8 cellular contexts compared by ENCODE assay signal in genomic region chr12:69469854-69470188, GRCh38. TPM values are rescaled to one million over a fixed set of nuclear protein-coding genes. Genes with fewer than 3 reads are reported as not detected.
DNase-seq lines count a peak whose midpoint lies in the region; ATAC-seq and TF ChIP-seq lines count a peak whose summit lies in the region.

No MANE protein-coding gene starts in this region.

- H2AFZ ChIP-seq in OCI-LY3 (ENCODE audit: low read depth, low read length), result peak overlapping the region; percentile 85

- intact Hi-C loops in ovary (cut with DNase I), result loop anchor here in 2 of 4 donors (10.0 kb wide), 3 partner anchors 55 to 105 kb away; no protein-coding TSS in a partner anchor

- H3K9ac ChIP-seq in ES-I3 (ENCODE audit: low read depth, low read length), result peak overlapping the region; percentile 73; the same call in 1 of the 2 replicates
- H3K9ac ChIP-seq in OCI-LY3 (ENCODE audit: low read length), result peak overlapping the region; percentile 89

- H3K4me3 ChIP-seq in OCI-LY3 (ENCODE audit: low read length), result peak overlapping the region; percentile 85
- H3K4me3 ChIP-seq in ovary, result peak overlapping the region; percentile 100

- no peak for TF ChIP-seq POLR2A in ovary (IDR thresholded peaks at IDR 0.05)

- DNase-seq in epithelial cell of prostate (ENCODE audit: low read depth, low spot score) (no peak), ovary (no peak), NCI-H1694 treated with DMSO at 0.1 percent for 48 hours (lab: John Stamatoyannopoulos, UW) (no peak), T-helper 9 cell (no peak), CD1c-positive myeloid dendritic cell (ENCODE audit: extremely low spot score) (no peak)

- 2 to 6% (median 4%) methylated on average over 10 of the region's 10 CpGs for WGBS in ovary, 3 donors

- no peaks in the 10 kb centered on the region for H3K27me3 ChIP-seq in OCI-LY3 (ENCODE audit: low read depth, low read length)
- H3K27me3 ChIP-seq in ovary, result no peaks in the 10 kb centered on the region

- peak overlapping the region; percentile 58 for H3K27ac ChIP-seq in OCI-LY3 (ENCODE audit: low read length)
- peak overlapping the region; percentile 69 for H3K27ac ChIP-seq in epithelial cell of prostate
- peak overlapping the region in 1 of 2 donors; percentile 73 for H3K27ac ChIP-seq in ovary

- ATAC-seq in HG02840 (IDR thresholded peaks at IDR 0.05; ENCODE audit: low FRiP score, unreplicated experiment), result no peak

- TF ChIP-seq EP300 in ovary (IDR thresholded peaks at IDR 0.05), result no peak

- peak overlapping the region; percentile 89 for H3K4me2 ChIP-seq in OCI-LY3 (ENCODE audit: low read length)

- TF ChIP-seq CTCF in OCI-LY3 (IDR thresholded peaks at IDR 0.05; ENCODE audit: low read depth, low read length) (no peak), ovary (IDR thresholded peaks at IDR 0.05) (no peak)

- peaks cover 23% of the 10 kb centered on the region for H4K20me1 ChIP-seq in OCI-LY3 (ENCODE audit: insufficient read depth, low read length)

- H3K9me3 ChIP-seq in ES-I3 (ENCODE audit: control insufficient read depth, insufficient read depth, low read length) (no peaks in the 10 kb centered on the region), OCI-LY3 (ENCODE audit: insufficient read depth, low read length) (no peaks in the 10 kb centered on the region), ovary (no peaks in the 10 kb centered on the region)

- peaks cover 46% of the 10 kb centered on the region for H3K79me2 ChIP-seq in OCI-LY3 (ENCODE audit: low read length)

- H3K36me3 ChIP-seq in ES-I3 (ENCODE audit: insufficient read depth, low read length) (no peaks in the 10 kb centered on the region), OCI-LY3 (replicated peaks; ENCODE audit: low read depth, low read length) (no peaks in the 10 kb centered on the region), ovary (no peaks in the 10 kb centered on the region)

- H3K4me1 ChIP-seq in ES-I3 (ENCODE audit: insufficient read depth, low read length), result peaks cover 23% of the 10 kb centered on the region; the same call in 1 of the 2 replicates
- peaks cover 21% of the 10 kb centered on the region for H3K4me1 ChIP-seq in OCI-LY3 (ENCODE audit: low read length)
- peaks cover 10% of the 10 kb centered on the region for H3K4me1 ChIP-seq in ovary (ENCODE audit: insufficient read depth)

RNA-seq across cellular contexts. Expression of gene FRS2, which starts 0.4 kb away (rescaled TPM):
- 10 to 100 TPM; 39.9 to 64.2 (median 45.7) TPM for total RNA-seq in ovary
- 10 to 100 TPM; 15.5 to 22.8 TPM for polyA plus RNA-seq in ovary
